Comparison of ENCODE assay signal across 18 cellular contexts in genomic region chr18:44054514-44054913, GRCh38.
"Had no signal": no experiment of that assay in that cellular context is flagged by ENCODE, and none has a peak within 500 bp of the region (broad histone marks: within the 10 kb centered on the region; RNA-seq: fewer than 3 reads in every experiment).

No MANE protein-coding gene starts in this region.

- ATAC-seq: activated naive CD4-positive, alpha-beta T cell treated with anti-CD3 and anti-CD28 coated beads, Interleukin-2, amount 50 U/mL, for 72 hours; activated T-cell treated with anti-CD3 and anti-CD28 coated beads, Interleukin-2, amount 50 U/mL, for 72 hours; stimulated activated memory B cell treated with anti-CD40 and anti-IgM and Interleukin-4, amounts not matched to agents 10 μg/mL and 1 μg/mL and 100 μg/mL, for 72 hours; upper lobe of right lung had no signal

- H3K4me1 Mint-ChIP-seq: stimulated activated memory B cell treated with anti-CD40 and anti-IgM and Interleukin-4, amounts not matched to agents 10 μg/mL and 1 μg/mL and 100 μg/mL, for 72 hours had no signal

- H3K36me3 Mint-ChIP-seq: activated naive CD4-positive, alpha-beta T cell treated with anti-CD3 and anti-CD28 coated beads, Interleukin-2, amount 50 U/mL, for 72 hours; natural killer cell treated with Interleukin-12 subunit alpha and Interleukin-12 subunit beta and Interleukin-15 and Interleukin-18, amount 100 ng/mL, for 72 hours; stimulated activated memory B cell treated with anti-CD40 and anti-IgM and Interleukin-4, amounts not matched to agents 10 μg/mL and 1 μg/mL and 100 μg/mL, for 72 hours had no signal

- DNase-seq: activated CD4-positive, alpha-beta T cell treated with anti-CD3 and anti-CD28 coated beads for 4 hours; activated CD4-positive, alpha-beta T cell treated with anti-CD3 and anti-CD28 coated beads, Interleukin-2, amount 50 U/mL, for 4 hours; activated naive CD4-positive, alpha-beta T cell; activated T-cell treated with anti-CD3 and anti-CD28 coated beads for 4 hours; activated T-cell treated with anti-CD3 and anti-CD28 coated beads, Interleukin-2, amount 50 U/mL, for 72 hours; central memory CD4-positive, alpha-beta T cell; foreskin fibroblast; islet precursor cell; left ventricle myocardium inferior; mesendoderm; stimulated activated CD4-positive, alpha-beta T cell treated with anti-CD3 and anti-CD28 coated beads, Interleukin-1b, Interleukin-23, amount 100 ng/mL, for 48 hours; stimulated activated CD4-positive, alpha-beta T cell treated with anti-CD3 and anti-CD28 coated beads, Interleukin-4, amount 100 ng/mL, for 4 hours; stimulated activated CD8-positive, alpha-beta memory T cell treated with anti-CD3 and anti-CD28 coated beads, Interleukin-4, amount 100 ng/mL, for 48 hours; tibial artery; upper lobe of right lung had no signal

- H3K27ac Mint-ChIP-seq: activated naive CD4-positive, alpha-beta T cell treated with anti-CD3 and anti-CD28 coated beads, Interleukin-2, amount 50 U/mL, for 72 hours; activated T-cell treated with anti-CD3 and anti-CD28 coated beads, Interleukin-2, amount 50 U/mL, for 72 hours; natural killer cell treated with Interleukin-12 subunit alpha and Interleukin-12 subunit beta and Interleukin-15 and Interleukin-18, amount 100 ng/mL, for 72 hours; stimulated activated memory B cell treated with anti-CD40 and anti-IgM and Interleukin-4, amounts not matched to agents 10 μg/mL and 1 μg/mL and 100 μg/mL, for 72 hours had no signal

- H3K4me3 Mint-ChIP-seq: activated T-cell treated with anti-CD3 and anti-CD28 coated beads, Interleukin-2, amount 50 U/mL, for 72 hours; natural killer cell treated with Interleukin-12 subunit alpha and Interleukin-12 subunit beta and Interleukin-15 and Interleukin-18, amount 100 ng/mL, for 72 hours; stimulated activated memory B cell treated with anti-CD40 and anti-IgM and Interleukin-4, amounts not matched to agents 10 μg/mL and 1 μg/mL and 100 μg/mL, for 72 hours had no signal

- H3K9me3 Mint-ChIP-seq: stimulated activated memory B cell treated with anti-CD40 and anti-IgM and Interleukin-4, amounts not matched to agents 10 μg/mL and 1 μg/mL and 100 μg/mL, for 72 hours had no signal
